25 cellular contexts compared by ENCODE assay signal in the genomic region with DNA sequence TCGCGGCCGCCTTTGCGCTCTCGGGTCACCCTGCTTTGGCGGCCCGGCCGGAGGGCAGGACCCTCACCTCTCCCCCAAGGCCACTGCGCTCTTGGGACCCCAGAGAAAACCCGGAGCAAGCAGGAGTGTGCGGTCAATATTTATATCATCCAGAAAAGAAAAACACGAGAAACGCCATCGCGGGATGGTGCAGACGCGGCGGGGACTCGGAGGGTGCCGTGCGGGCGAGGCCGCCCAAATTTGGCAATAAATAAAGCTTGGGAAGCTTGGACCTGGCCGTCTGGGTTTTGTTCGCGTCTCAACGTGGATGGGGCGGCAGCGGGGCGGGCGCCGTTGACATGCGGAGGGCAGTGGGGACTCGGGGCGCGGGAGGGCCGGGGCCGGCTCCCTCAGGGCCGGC. TPM values are rescaled to one million over a fixed set of nuclear protein-coding genes. Genes with fewer than 3 reads are reported as not detected.
"Had no signal": no experiment of that assay in that cellular context is flagged by ENCODE, and none has a peak within 500 bp of the region (broad histone marks: within the 10 kb centered on the region; RNA-seq: fewer than 3 reads in every experiment).

No MANE protein-coding gene starts in this region.

- H3K4me3 ChIP-seq: dorsolateral prefrontal cortex, gastrocnemius medialis, lung, smooth muscle cell, stomach, tibial artery had no signal

- H3K4me3 Mint-ChIP-seq: memory B cell, natural killer cell, type B pancreatic cell had no signal

- H3K36me3 Mint-ChIP-seq: natural killer cell, type B pancreatic cell had no signal

- H3K9me3 Mint-ChIP-seq: memory B cell, natural killer cell, type B pancreatic cell had no signal

- H3K27me3 Mint-ChIP-seq: memory B cell, progenitor cell of endocrine pancreas, type B pancreatic cell had no signal

- H3K4me2 ChIP-seq: smooth muscle cell had no signal

- ATAC-seq: esophagus mucosa, gastrocnemius medialis, left lobe of liver, natural killer cell, sciatic nerve had no signal

- FAIRE-seq: keratinocyte had no signal

- H3K27ac ChIP-seq: epithelial cell of prostate, gastrocnemius medialis, parathyroid adenoma, tibial artery had no signal

- H2AFZ ChIP-seq: parathyroid adenoma had no signal

- H3K4me1 Mint-ChIP-seq: memory B cell, natural killer cell had no signal

- H3K9ac ChIP-seq: parathyroid adenoma had no signal

- DNase-seq: cortex of kidney; dorsolateral prefrontal cortex; effector CD4-positive, alpha-beta T cell; foreskin fibroblast; gastrocnemius medialis; natural killer cell; stimulated activated CD4-positive, alpha-beta T cell treated with anti-CD3 and anti-CD28 coated beads, Interleukin-12 subunit alpha, Interleukin-12 subunit beta, amount 100 ng/mL, for 4 hours; stimulated activated CD4-positive, alpha-beta T cell treated with anti-CD3 and anti-CD28 coated beads, Interleukin-1b, Interleukin-23, amount 100 ng/mL, for 48 hours; stimulated activated CD4-positive, alpha-beta T cell treated with anti-CD3 and anti-CD28 coated beads, Interleukin-4, amount 100 ng/mL, for 1 hour; stimulated activated CD8-positive, alpha-beta memory T cell treated with anti-CD3 and anti-CD28 coated beads, Interleukin-4, amount 100 ng/mL, for 48 hours; stimulated activated naive CD4-positive, alpha-beta T cell treated with Interleukin-2 at 50 U/mL for 16 hours; tibial artery had no signal

- H3K27ac Mint-ChIP-seq: memory B cell, natural killer cell, progenitor cell of endocrine pancreas, type B pancreatic cell had no signal

- H3K27me3 ChIP-seq: dorsolateral prefrontal cortex, gastrocnemius medialis, stomach, tibial artery had no signal

- H3K9me3 ChIP-seq: gastrocnemius medialis, stomach, tibial artery had no signal

RNA-seq across cellular contexts. Expression of gene CBARP, which starts 9.6 kb away (rescaled TPM):
- total RNA-seq: mononuclear cell had no signal
